In genomic region chr19:54448774-54449700, GRCh38 we compare ENCODE assay signal across 8 cellular contexts. TPM values are rescaled to one million over a fixed set of nuclear protein-coding genes. Genes with fewer than 3 reads are reported as not detected.
DNase-seq lines count a peak whose midpoint lies in the region; ATAC-seq and TF ChIP-seq lines count a peak whose summit lies in the region.

Gene LENG8 (plus strand): TSS chr19:54449199. CDS start chr19:54451345, 2,146 bp downstream.

- H3K79me2 ChIP-seq in SK-N-SH (ENCODE audit: insufficient read depth): peaks cover 77% of the 10 kb centered on the region

- no peaks in the 10 kb centered on the region for H3K27me3 ChIP-seq in SK-N-SH (ENCODE audit: insufficient read depth)
- no peaks in the 10 kb centered on the region for H3K27me3 ChIP-seq in testis

- TF ChIP-seq EP300 in SK-N-SH (IDR thresholded peaks at IDR 0.05; ENCODE audit: borderline replicate concordance in 1 of 2, low read depth in 1 of 2, low read length in 1 of 2): no peak

- peaks cover 46% of the 10 kb centered on the region for H4K20me1 ChIP-seq in SK-N-SH (ENCODE audit: insufficient read depth)

- H3K9ac ChIP-seq in SK-N-SH: peak within 1 kb of the TSS; percentile 98

- no peak for TF ChIP-seq RAD21 in SK-N-SH (IDR thresholded peaks at IDR 0.05; ENCODE audit: low read length)

- H3K27ac ChIP-seq in SK-N-SH (ENCODE audit: low read depth in 2 of 2, low read length in 1 of 2) (peak within 1 kb of the TSS; percentile 94 to 97), testis (peak within 1 kb of the TSS; percentile 92 to 93)

- H3K36me3 ChIP-seq in SK-N-SH (replicated peaks in 1 of 2; ENCODE audit: control insufficient read depth in 1 of 2, insufficient read depth in 2 of 2, low read length in 1 of 2) (peaks cover 35 to 43% of the 10 kb centered on the region in 2 experiments), testis (ENCODE audit: low read depth, missing control alignments) (no peaks in the 10 kb centered on the region)

- H3K4me2 ChIP-seq in SK-N-SH: peak within 1 kb of the TSS; percentile 100

- ATAC-seq in HG02571 (IDR thresholded peaks at IDR 0.05; ENCODE audit: unreplicated experiment): peak; percentile 79
- peak; percentile 93 for ATAC-seq in omental fat pad (ENCODE audit: low FRiP score)

- no peaks in the 10 kb centered on the region for H3K9me3 ChIP-seq in SK-N-SH
- H3K9me3 ChIP-seq in testis: no peaks in the 10 kb centered on the region

- peak; percentile 95 for DNase-seq in GM04504 (ENCODE audit: low read depth)
- DNase-seq in NCI-H1048 (lab: John Stamatoyannopoulos, UW): peak; percentile 68
- DNase-seq in SK-N-SH: peak; percentile 96
- DNase-seq in activated naive CD4-positive, alpha-beta T cell treated with anti-CD3 and anti-CD28 coated beads, Interleukin-2, amount 50 U/mL, for 16 hours: peak; percentile 96
- DNase-seq in globus pallidus (ENCODE audit: low spot score): peak; percentile 99
- peak; percentile 90 for DNase-seq in omental fat pad (ENCODE audit: low spot score)
- peak; percentile 99 for DNase-seq in testis

- under 1% methylated on average over 32 of the region's 96 CpGs for WGBS in SK-N-SH (ENCODE audit: low lambda C conversion rate)
- 0 to 1% methylated on average over 67 to 88 of the region's 96 CpGs for WGBS in testis, 2 donors

- no peaks in the 10 kb centered on the region for H3K9me2 ChIP-seq in SK-N-SH

- POLR2A ChIA-PET in SK-N-SH (lab: Yijun Ruan, JAX): interaction anchor here (0.7 to 1.7 kb wide), 9 partner anchors 9 to 29 kb away, joined by 3 to 24 read pairs (median 4); partner anchors contain the start of gene LENG9

- TF ChIP-seq CTCF in SK-N-SH (IDR thresholded peaks at IDR 0.05) (no peak), omental fat pad (IDR thresholded peaks at IDR 0.05) (no peak), testis (IDR thresholded peaks at IDR 0.05) (peak in 2 of 3 experiments; percentile 6 to 10)

- intact Hi-C loops in testis (cut with DNase I; ENCODE audit: low total_unique reads): no loop called here

- H2AFZ ChIP-seq in SK-N-SH (ENCODE audit: low read depth): peak within 1 kb of the TSS; percentile 79

- H3K4me1 ChIP-seq in SK-N-SH (ENCODE audit: control insufficient read depth in 1 of 2, insufficient read depth in 2 of 2, low read depth in 1 of 2, low read length in 1 of 2): peaks cover 14 to 17% of the 10 kb centered on the region in 2 experiments; a peak in 2 of 4 replicates
- peaks cover 17% of the 10 kb centered on the region for H3K4me1 ChIP-seq in testis

- H3K4me3 ChIP-seq in SK-N-SH (ENCODE audit: low read depth in 2 of 2, low read length in 1 of 2) (peak within 1 kb of the TSS; percentile 86 to 98), testis (peak within 1 kb of the TSS; percentile 80 to 89)

- CTCF ChIA-PET in SK-N-SH (lab: Yijun Ruan, JAX): interaction anchor here (0.8 to 2.9 kb wide), 3 partner anchors 10 to 53 kb away, joined by 3 to 12 read pairs (median 4); partner anchors contain the start of gene LAIR2

- H3F3A ChIP-seq in SK-N-SH (replicated peaks; ENCODE audit: insufficient read depth): no peaks in the 10 kb centered on the region

- peak; percentile 77 for TF ChIP-seq POLR2A in testis (IDR thresholded peaks at IDR 0.05)

TF ChIP-seq in SK-N-SH, 30 proteins besides CTCF, POLR2A, EP300 and RAD21 (continues in another document):
- TF ChIP-seq TCF12 (IDR thresholded peaks at IDR 0.05) (no peak), REST (IDR thresholded peaks at IDR 0.05; ENCODE audit: low read depth, low read length) (no peak), MAX (IDR thresholded peaks at IDR 0.05; ENCODE audit: low read depth) (no peak; the same call in 1 of the 2 replicates), RCOR1 (IDR thresholded peaks at IDR 0.05; ENCODE audit: low read length) (no peak), JUND (IDR thresholded peaks at IDR 0.05) (no peak), RFX5 (IDR thresholded peaks at IDR 0.05; ENCODE audit: low read length) (no peak), CHD2 (IDR thresholded peaks at IDR 0.05; ENCODE audit: low read length, partially characterized antibody) (peak; percentile 69), TEAD4 (IDR thresholded peaks at IDR 0.05; ENCODE audit: borderline replicate concordance, insufficient read depth) (no peak), PBX3 (IDR thresholded peaks at IDR 0.05) (peak; percentile 3; the same call in 1 of the 2 replicates), USF1 (IDR thresholded peaks at IDR 0.05; ENCODE audit: borderline replicate concordance, low read depth) (peak; percentile 18; the same call in 1 of the 2 replicates), YY1 (IDR thresholded peaks at IDR 0.05; ENCODE audit: low read depth) (peak; percentile 14; the same call in 1 of the 2 replicates), FOSL2 (IDR thresholded peaks at IDR 0.05; ENCODE audit: borderline replicate concordance, low read depth) (no peak), GABPA (IDR thresholded peaks at IDR 0.05; ENCODE audit: low read depth) (peak; percentile 72), SIN3A (IDR thresholded peaks at IDR 0.05; ENCODE audit: borderline replicate concordance, low read depth, low read length) (no peak), MXI1 (IDR thresholded peaks at IDR 0.05; ENCODE audit: low read depth, low read length) (peak; percentile 52), FOXM1 (IDR thresholded peaks at IDR 0.05; ENCODE audit: low read depth) (no peak), ELF1 (IDR thresholded peaks at IDR 0.05) (peak; percentile 93), MEF2A (IDR thresholded peaks at IDR 0.05; ENCODE audit: borderline replicate concordance, low read depth) (no peak), SMC3 (IDR thresholded peaks at IDR 0.05; ENCODE audit: low read depth, low read length) (no peak)
- TF ChIP-seq, protein P1, sequence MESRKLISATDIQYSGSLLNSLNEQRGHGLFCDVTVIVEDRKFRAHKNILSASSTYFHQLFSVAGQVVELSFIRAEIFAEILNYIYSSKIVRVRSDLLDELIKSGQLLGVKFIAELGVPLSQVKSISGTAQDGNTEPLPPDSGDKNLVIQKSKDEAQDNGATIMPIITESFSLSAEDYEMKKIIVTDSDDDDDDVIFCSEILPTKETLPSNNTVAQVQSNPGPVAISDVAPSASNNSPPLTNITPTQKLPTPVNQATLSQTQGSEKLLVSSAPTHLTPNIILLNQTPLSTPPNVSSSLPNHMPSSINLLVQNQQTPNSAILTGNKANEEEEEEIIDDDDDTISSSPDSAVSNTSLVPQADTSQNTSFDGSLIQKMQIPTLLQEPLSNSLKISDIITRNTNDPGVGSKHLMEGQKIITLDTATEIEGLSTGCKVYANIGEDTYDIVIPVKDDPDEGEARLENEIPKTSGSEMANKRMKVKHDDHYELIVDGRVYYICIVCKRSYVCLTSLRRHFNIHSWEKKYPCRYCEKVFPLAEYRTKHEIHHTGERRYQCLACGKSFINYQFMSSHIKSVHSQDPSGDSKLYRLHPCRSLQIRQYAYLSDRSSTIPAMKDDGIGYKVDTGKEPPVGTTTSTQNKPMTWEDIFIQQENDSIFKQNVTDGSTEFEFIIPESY (IDR thresholded peaks at IDR 0.05; ENCODE audit: borderline replicate concordance, low read depth): peak; percentile 69; the same call in 1 of the 2 replicates

RNA-seq across cellular contexts. Expression of gene LENG8, which starts in this region (rescaled TPM):
- 84.0 and 89.1 TPM in 2 replicates for polyA plus RNA-seq in SK-N-SH (2012; rRNA removed)
- polyA plus RNA-seq in SK-N-SH (2012; cell fraction: cytosol; rRNA removed): 7.9 and 9.7 TPM in 2 replicates
- polyA plus RNA-seq in SK-N-SH (2012; cell fraction: nucleus; rRNA removed): 983 and 1,066 TPM in 2 replicates
- total RNA-seq in omental fat pad: 100 to 1,000 TPM in 2 of 4 donors, 10 to 100 TPM in 2; 79.5 to 160 (median 112) TPM
- 100 to 1,000 TPM; 313 to 507 TPM for total RNA-seq in testis
- 167 TPM for polyA plus RNA-seq in testis (ENCODE audit: insufficient read depth, low read depth, low replicate concordance)

Comparison
In these comparisons a context has a peak if more than half of its experiments do, and no peak if none do; other contexts are left out.
1. Peak in every context shown above with its lines: DNase-seq, ATAC-seq, H3K4me3 ChIP-seq and H3K27ac ChIP-seq.
2. CTCF ChIP-seq: peak in testis (2 of 3); none in SK-N-SH (single experiment) and omental fat pad (0 of 3).